ENCODE assay signal across 8 cellular contexts in the genomic region with DNA sequence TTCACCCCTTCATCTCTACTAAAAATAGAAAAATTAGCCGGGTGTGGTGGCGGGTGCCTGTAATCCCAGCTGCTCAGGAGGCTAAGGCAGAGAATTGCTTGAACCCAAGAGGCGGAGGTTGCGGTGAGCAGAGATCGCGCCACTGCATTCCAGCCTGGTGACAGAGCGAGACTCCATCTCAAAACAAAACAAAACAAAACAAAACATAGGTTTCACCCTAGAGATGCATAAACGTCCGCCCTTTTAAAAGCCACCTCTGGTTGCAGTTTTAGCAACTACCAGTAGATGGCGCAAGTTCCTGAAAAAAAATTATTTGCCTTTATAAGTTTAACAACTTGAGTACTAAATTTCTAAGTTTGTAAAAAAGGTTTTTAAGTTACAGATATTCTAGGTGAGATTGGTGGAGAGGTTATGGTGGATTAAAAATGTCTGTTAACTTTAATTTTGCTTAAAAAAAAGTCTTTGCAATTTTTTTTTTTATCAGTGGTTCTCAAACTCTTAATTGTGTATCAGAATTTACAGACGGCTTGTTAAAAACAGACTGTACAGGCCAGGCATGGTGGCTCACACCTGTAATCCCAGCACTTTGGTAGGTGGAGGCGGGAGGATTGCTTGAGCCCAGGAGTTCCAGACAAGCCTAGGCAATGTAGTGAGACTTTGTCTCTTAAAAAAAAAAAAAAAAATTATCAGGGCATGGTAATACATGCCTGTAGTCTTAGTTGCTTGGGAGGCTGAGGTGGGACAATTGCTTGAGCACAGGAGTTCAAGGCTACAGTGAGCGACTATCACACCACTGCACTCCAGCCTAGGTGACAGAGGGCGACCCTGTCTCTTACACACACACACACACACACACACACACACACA. TPM values are rescaled to one million over a fixed set of nuclear protein-coding genes. Genes with fewer than 3 reads are reported as not detected.
DNase-seq lines count a peak whose midpoint lies in the region; ATAC-seq, FAIRE-seq and TF ChIP-seq lines count a peak whose summit lies in the region.

No MANE protein-coding gene starts in this region.

- peak; percentile 20 for DNase-seq in GM04504 (ENCODE audit: low read depth)
- peak; percentile 24 for DNase-seq in MV-4-11 (lab: John Stamatoyannopoulos, UW)
- no peak for DNase-seq in WERI-Rb-1
- DNase-seq in coronary artery (ENCODE audit: low spot score) = no peak
- peak; percentile 82 for DNase-seq in mesenchymal stem cell
- DNase-seq in tibial artery = no peak

- peaks cover 24% of the 10 kb centered on the region for H3K79me1 ChIP-seq in mesenchymal stem cell (replicated peaks; ENCODE audit: low read length, poor library complexity, severe bottlenecking)

- no peak overlapping the region for H2AFZ ChIP-seq in mesenchymal stem cell (ENCODE audit: low read depth, low read length)

- H3K27me3 ChIP-seq in WERI-Rb-1 (ENCODE audit: insufficient read depth, low read depth, severe bottlenecking) (no peaks in the 10 kb centered on the region), mesenchymal stem cell (ENCODE audit: control insufficient read depth in 1 of 2, insufficient read depth in 1 of 2, low read length in 2 of 2) (no peaks in the 10 kb centered on the region), tibial artery (no peaks in the 10 kb centered on the region)

- WGBS in mesenchymal stem cell = 47% methylated on average over 11 of the region's 14 CpGs

- peak overlapping the region in 1 of 2 experiments; percentile 73 for H3K18ac ChIP-seq in mesenchymal stem cell (ENCODE audit: low read depth in 1 of 2, low read length in 2 of 2)

- no peak overlapping the region for H2BK120ac ChIP-seq in mesenchymal stem cell (ENCODE audit: low read depth, low read length)

- no peak overlapping the region for H3K27ac ChIP-seq in WERI-Rb-1
- no peak overlapping the region for H3K27ac ChIP-seq in coronary artery
- no peak overlapping the region for H3K27ac ChIP-seq in mesenchymal stem cell (ENCODE audit: low read length, poor library complexity, severe bottlenecking)
- no peak overlapping the region for H3K27ac ChIP-seq in tibial artery

- no peaks in the 10 kb centered on the region for H3K9me3 ChIP-seq in WERI-Rb-1 (ENCODE audit: severe bottlenecking)
- H3K9me3 ChIP-seq in mesenchymal stem cell (ENCODE audit: control insufficient read depth, low read length) = no peaks in the 10 kb centered on the region
- H3K9me3 ChIP-seq in tibial artery = no peaks in the 10 kb centered on the region

- H3K14ac ChIP-seq in mesenchymal stem cell (ENCODE audit: low read length in 2 of 2) = no peak overlapping the region

- H3K9ac ChIP-seq in mesenchymal stem cell (ENCODE audit: low read length) = peak overlapping the region; percentile 70

- H3K4me3 ChIP-seq in WERI-Rb-1 (ENCODE audit: low read depth, low read length) (no peak overlapping the region), coronary artery (no peak overlapping the region), mesenchymal stem cell (ENCODE audit: insufficient read depth in 1 of 2, low read depth in 1 of 2, low read length in 2 of 2) (no peak overlapping the region), tibial artery (no peak overlapping the region)

- H3K36me3 ChIP-seq in WERI-Rb-1 (no peaks in the 10 kb centered on the region), mesenchymal stem cell (ENCODE audit: control insufficient read depth in 1 of 2, insufficient read depth in 2 of 2, low read depth in 1 of 2, low read length in 2 of 2) (peaks cover 11 to 24% of the 10 kb centered on the region in 2 experiments), tibial artery (peaks cover 8 to 18% (median 9%) of the 10 kb centered on the region in 3 donors)

- no peak overlapping the region for H4K91ac ChIP-seq in mesenchymal stem cell (ENCODE audit: low read length)

- H2BK12ac ChIP-seq in mesenchymal stem cell (ENCODE audit: low read length in 2 of 2) = no peak overlapping the region

- H3K4me1 ChIP-seq in mesenchymal stem cell (ENCODE audit: control insufficient read depth, insufficient read depth, low read depth, low read length) = peaks cover 4% of the 10 kb centered on the region
- H3K4me1 ChIP-seq in tibial artery = no peaks in the 10 kb centered on the region

- H4K8ac ChIP-seq in mesenchymal stem cell (ENCODE audit: low read length) = peak overlapping the region; percentile 54

- ATAC-seq in HG03159 (IDR thresholded peaks at IDR 0.05; ENCODE audit: unreplicated experiment) = no peak

- no peak overlapping the region for H2BK15ac ChIP-seq in mesenchymal stem cell (ENCODE audit: low read depth, poor library complexity, severe bottlenecking)

- no peak overlapping the region for H3K4ac ChIP-seq in mesenchymal stem cell (ENCODE audit: low read depth in 1 of 2, low read length in 2 of 2)

- intact Hi-C loops in tibial artery (cut with DNase I; ENCODE audit: low total_unique reads) = loop anchor here (5.0 kb wide), 1 partner anchor 299 kb away; no protein-coding TSS in a partner anchor

- TF ChIP-seq CTCF in WERI-Rb-1 (IDR thresholded peaks at IDR 0.05; ENCODE audit: low read depth, low read length) = peak; percentile 25; the same call in 1 of the 2 replicates
- peak; percentile 75 for TF ChIP-seq CTCF in coronary artery (IDR thresholded peaks at IDR 0.05)
- TF ChIP-seq CTCF in tibial artery (IDR thresholded peaks at IDR 0.05) = peak; percentile 72 to 75

- peak; percentile 95 for FAIRE-seq in A204.1 (lab: Jason Lieb, UNC)

- no peak overlapping the region for H3K23ac ChIP-seq in mesenchymal stem cell (ENCODE audit: low read length in 2 of 2)

- H3K4me2 ChIP-seq in mesenchymal stem cell (ENCODE audit: low read length, poor library complexity, severe bottlenecking) = no peak overlapping the region

- no peak overlapping the region for H2BK5ac ChIP-seq in mesenchymal stem cell (ENCODE audit: low read depth, low read length, poor library complexity, severe bottlenecking)

- H2AK5ac ChIP-seq in mesenchymal stem cell (ENCODE audit: low read length, severe bottlenecking) = no peak overlapping the region

RNA-seq across cellular contexts. Expression of a gene that starts 42.1 kb away (rescaled TPM):
- polyA plus RNA-seq in mesenchymal stem cell (2013, experiment 1 of 2) = 12.1 TPM
- 10.4 TPM for polyA plus RNA-seq in mesenchymal stem cell (2013, experiment 2 of 2)

Comparison
In these comparisons a context has a peak if more than half of its experiments do, and no peak if none do; other contexts are left out.
1. DNase-seq: peak in GM04504 (single experiment), MV-4-11 (single experiment) and mesenchymal stem cell (single experiment); none in WERI-Rb-1 (single experiment), coronary artery (single experiment) and tibial artery (0 of 2).
2. CTCF ChIP-seq: peak in every context shown above with its lines; median percentile 75 in coronary artery; 74 in tibial artery; 25 in WERI-Rb-1.